8 cellular contexts compared by ENCODE assay signal in the genomic region with DNA sequence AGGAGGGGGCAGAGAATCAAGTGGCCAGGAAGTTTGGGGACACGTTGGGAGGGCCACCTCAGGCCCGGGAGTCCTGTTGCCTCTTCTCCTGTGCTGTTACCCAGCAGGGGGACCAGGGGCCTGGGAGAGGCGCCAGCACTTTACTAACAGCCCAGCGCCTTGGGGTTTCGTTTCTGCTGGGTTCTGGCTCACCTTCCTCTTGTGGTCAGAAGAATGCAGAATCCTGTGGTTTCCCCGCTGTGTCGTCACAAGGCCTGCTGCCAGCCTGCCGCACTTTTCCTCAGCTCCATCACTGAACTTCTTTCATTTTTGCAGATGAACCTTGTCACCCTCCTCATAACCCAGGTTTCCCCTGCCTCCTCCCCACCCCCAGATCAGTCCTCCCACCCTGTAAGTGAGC.
DNase-seq lines count a peak whose midpoint lies in the region; ATAC-seq and TF ChIP-seq lines count a peak whose summit lies in the region.

No MANE protein-coding gene starts in this region.

- peak; percentile 21 for ATAC-seq in GM19468 (IDR thresholded peaks at IDR 0.05; ENCODE audit: extremely low read depth, unreplicated experiment)
- peak; percentile 81 to 84 for ATAC-seq in natural killer cell treated with Interleukin-12 subunit alpha and Interleukin-12 subunit beta and Interleukin-15 and Interleukin-18, amount 100 ng/mL, for 72 hours

- H3K27ac ChIP-seq in testis = no peak overlapping the region

- H3K36me3 Mint-ChIP-seq in CD14-positive monocyte (peaks cover 3 to 14% of the 10 kb centered on the region in 2 donors), IgD-negative memory B cell (no peaks in the 10 kb centered on the region)
- peaks cover 10% of the 10 kb centered on the region for H3K36me3 Mint-ChIP-seq in natural killer cell treated with Interleukin-12 subunit alpha and Interleukin-12 subunit beta and Interleukin-15 and Interleukin-18, amount 100 ng/mL, for 72 hours

- H3K27me3 ChIP-seq in testis = no peaks in the 10 kb centered on the region

- H3K4me3 Mint-ChIP-seq in CD14-positive monocyte (peak overlapping the region; percentile 68 to 82), IgD-negative memory B cell (peak overlapping the region; percentile 25 to 88 (median 77))
- peak overlapping the region; percentile 79 for H3K4me3 Mint-ChIP-seq in natural killer cell treated with Interleukin-12 subunit alpha and Interleukin-12 subunit beta and Interleukin-15 and Interleukin-18, amount 100 ng/mL, for 72 hours

- intact Hi-C loops in CD14-positive monocyte (cut with micrococcal nuclease) = loop anchor here (5.0 to 10.0 kb wide), 4 partner anchors 33 to 733 kb away; no protein-coding TSS in a partner anchor
- intact Hi-C loops in testis (cut with DNase I; ENCODE audit: low total_unique reads) = no loop called here

- no peaks in the 10 kb centered on the region for H3K4me1 ChIP-seq in testis

- no peak for TF ChIP-seq CTCF in CD14-positive monocyte (IDR thresholded peaks at IDR 0.05)
- no peak for TF ChIP-seq CTCF in choroid plexus epithelial cell (conservative IDR thresholded peaks at IDR 0.05; ENCODE audit: low read depth, low read length)
- TF ChIP-seq CTCF in testis (IDR thresholded peaks at IDR 0.05) = no peak

- H3K27me3 Mint-ChIP-seq in CD14-positive monocyte (ENCODE audit: low read depth in 3 of 3) = peaks cover 23 to 38% (median 30%) of the 10 kb centered on the region in 3 donors
- peaks cover 1% of the 10 kb centered on the region for H3K27me3 Mint-ChIP-seq in IgD-negative memory B cell
- H3K27me3 Mint-ChIP-seq in natural killer cell treated with Interleukin-12 subunit alpha and Interleukin-12 subunit beta and Interleukin-15 and Interleukin-18, amount 100 ng/mL, for 72 hours = no peaks in the 10 kb centered on the region

- no peaks in the 10 kb centered on the region for H3K9me3 ChIP-seq in testis

- DNase-seq in CD14-positive monocyte (ENCODE audit: low spot score) (peak; percentile 96), choroid plexus epithelial cell (ENCODE audit: low read depth) (peak; percentile 99), testis (peak; percentile 53), inferior parietal cortex (ENCODE audit: extremely low spot score) (no peak)
- peak; percentile 60 for DNase-seq in activated CD4-positive, alpha-beta T cell treated with anti-CD3 and anti-CD28 coated beads for 1 hour
- peak; percentile 91 for DNase-seq in natural killer cell treated with Interleukin-12 subunit alpha and Interleukin-12 subunit beta and Interleukin-15 and Interleukin-18, amount 100 ng/mL, for 72 hours (ENCODE audit: low spot score)

- H3K4me1 Mint-ChIP-seq in CD14-positive monocyte = peaks cover 55% of the 10 kb centered on the region
- peaks cover 15 to 29% (median 27%) of the 10 kb centered on the region in 3 donors for H3K4me1 Mint-ChIP-seq in IgD-negative memory B cell
- peaks cover 55 to 57% of the 10 kb centered on the region in 2 donors for H3K4me1 Mint-ChIP-seq in natural killer cell treated with Interleukin-12 subunit alpha and Interleukin-12 subunit beta and Interleukin-15 and Interleukin-18, amount 100 ng/mL, for 72 hours (ENCODE audit: low read depth in 2 of 2)

- WGBS in testis, 2 donors = 72 to 76% methylated on average over 8 of the region's 8 CpGs

- H3K9me3 Mint-ChIP-seq in CD14-positive monocyte (peaks cover 0 to 2% (median 0%) of the 10 kb centered on the region in 7 donors), IgD-negative memory B cell (no peaks in the 10 kb centered on the region)
- no peaks in the 10 kb centered on the region for H3K9me3 Mint-ChIP-seq in natural killer cell treated with Interleukin-12 subunit alpha and Interleukin-12 subunit beta and Interleukin-15 and Interleukin-18, amount 100 ng/mL, for 72 hours

- no peaks in the 10 kb centered on the region for H3K36me3 ChIP-seq in testis (ENCODE audit: low read depth, missing control alignments)

- peak overlapping the region; percentile 92 to 100 (median 97) for H3K27ac Mint-ChIP-seq in CD14-positive monocyte
- peak overlapping the region; percentile 39 to 96 (median 88) for H3K27ac Mint-ChIP-seq in IgD-negative memory B cell
- peak overlapping the region; percentile 91 to 96 for H3K27ac Mint-ChIP-seq in natural killer cell treated with Interleukin-12 subunit alpha and Interleukin-12 subunit beta and Interleukin-15 and Interleukin-18, amount 100 ng/mL, for 72 hours

- H3K4me3 ChIP-seq in choroid plexus epithelial cell (ENCODE audit: low read depth, low read length) (peak overlapping the region; percentile 12), testis (no peak overlapping the region)

- TF ChIP-seq POLR2A in testis (IDR thresholded peaks at IDR 0.05) = no peak
